24 cellular contexts compared by ENCODE assay signal in the genomic region with DNA sequence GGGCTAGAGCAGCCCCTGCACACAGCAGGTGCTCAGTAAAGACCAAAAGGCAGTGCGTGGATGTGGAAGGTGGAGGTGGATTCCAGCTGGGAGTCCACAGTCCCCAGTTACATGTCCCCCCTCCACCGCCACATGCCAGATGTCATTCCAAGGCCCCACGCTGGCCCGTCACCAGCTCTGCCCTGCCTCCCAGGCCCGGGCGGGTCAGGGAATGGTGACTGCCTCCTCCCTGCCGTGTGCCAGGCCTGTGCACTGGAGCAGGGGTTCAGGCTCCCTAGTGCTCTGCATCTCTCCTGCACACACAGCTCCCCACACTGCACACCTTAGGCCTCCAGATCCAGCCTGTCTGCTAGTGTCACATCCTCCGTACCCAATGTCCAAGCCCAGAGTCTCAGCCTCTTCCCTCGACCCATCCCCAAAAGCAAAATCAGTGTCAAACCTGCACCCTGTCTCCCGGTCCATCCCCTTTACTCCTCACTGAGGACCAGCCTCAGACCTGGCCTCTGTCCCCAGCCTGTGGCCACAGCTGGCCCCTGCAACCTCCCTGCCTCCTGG. TPM values are rescaled to one million over a fixed set of nuclear protein-coding genes. Genes with fewer than 3 reads are reported as not detected.
"Had no signal": no experiment of that assay in that cellular context is flagged by ENCODE, and none has a peak within 500 bp of the region (broad histone marks: within the 10 kb centered on the region; RNA-seq: fewer than 3 reads in every experiment).

No MANE protein-coding gene starts in this region.

- DNase-seq: activated B cell treated with CpG ODN at 0.5 μM for 24 hours; activated CD4-positive, alpha-beta memory T cell treated with anti-CD3 and anti-CD28 coated beads, Interleukin-2, amount 10 ng/mL, durations not matched to agents 7 days and 5 days; activated CD4-positive, alpha-beta T cell treated with anti-CD3 and anti-CD28 coated beads for 1 hour; activated CD4-positive, alpha-beta T cell treated with anti-CD3 and anti-CD28 coated beads, Interleukin-2, amount 10 ng/mL, durations not matched to agents 7 days and 5 days; activated gamma-delta T cell treated with Interleukin-2 at 50 U/mL for 16 hours; activated naive CD4-positive, alpha-beta T cell treated with anti-CD3 and anti-CD28 coated beads, Interleukin-2, amount 10 ng/mL, durations not matched to agents 7 days and 5 days; activated naive CD8-positive, alpha-beta T cell treated with anti-CD3 and anti-CD28 coated beads for 36 hours; activated T-cell treated with anti-CD3 and anti-CD28 coated beads for 4 hours; activated T-cell treated with anti-CD3 and anti-CD28 coated beads, Interleukin-2, amount 50 U/mL, for 72 hours; Kasumi-1; KBM-7; NCI-H1048; NCI-H146; NCI-H187 treated with DMSO at 0.1 percent for 48 hours; NCI-H2081 treated with DMSO at 0.1 percent for 48 hours; NCI-H446; NCI-H524; PC-3; SHP77 treated with DMSO at 0.1 percent for 48 hours; T-helper 17 cell; T-helper 9 cell had no signal

- H3K36me3 Mint-ChIP-seq: activated naive CD4-positive, alpha-beta T cell treated with anti-CD3 and anti-CD28 coated beads, Interleukin-2, amount 10 ng/mL, durations not matched to agents 7 days and 5 days; activated naive CD8-positive, alpha-beta T cell treated with anti-CD3 and anti-CD28 coated beads for 36 hours had no signal

- H3K27ac Mint-ChIP-seq: activated B cell treated with CpG ODN at 0.5 μM for 24 hours; activated CD4-positive, alpha-beta memory T cell treated with anti-CD3 and anti-CD28 coated beads, Interleukin-2, amount 10 ng/mL, durations not matched to agents 7 days and 5 days; activated CD4-positive, alpha-beta T cell treated with anti-CD3 and anti-CD28 coated beads, Interleukin-2, amount 10 ng/mL, durations not matched to agents 7 days and 5 days; activated naive CD4-positive, alpha-beta T cell treated with anti-CD3 and anti-CD28 coated beads, Interleukin-2, amount 10 ng/mL, durations not matched to agents 7 days and 5 days; activated naive CD8-positive, alpha-beta T cell treated with anti-CD3 and anti-CD28 coated beads for 36 hours; activated T-cell treated with anti-CD3 and anti-CD28 coated beads, Interleukin-2, amount 50 U/mL, for 72 hours; activated T-helper 2 cell treated with anti-CD3 and anti-CD28 coated beads, Interferon-gamma antibody, Interleukin-2, Interleukin-4, amounts not matched to agents 10 μg/mL and 5 μg/mL and 100 μg/mL, durations not matched to agents 14 hours and 24 hours and 36 hours; T-helper 17 cell had no signal

- H3K9me3 Mint-ChIP-seq: activated CD4-positive, alpha-beta T cell treated with anti-CD3 and anti-CD28 coated beads, Interleukin-2, amount 10 ng/mL, durations not matched to agents 7 days and 5 days had no signal

- H3K4me3 Mint-ChIP-seq: activated B cell treated with CpG ODN at 0.5 μM for 24 hours; activated CD4-positive, alpha-beta memory T cell treated with anti-CD3 and anti-CD28 coated beads, Interleukin-2, amount 10 ng/mL, durations not matched to agents 7 days and 5 days; activated CD4-positive, alpha-beta T cell treated with anti-CD3 and anti-CD28 coated beads, Interleukin-2, amount 10 ng/mL, durations not matched to agents 7 days and 5 days; activated naive CD4-positive, alpha-beta T cell treated with anti-CD3 and anti-CD28 coated beads, Interleukin-2, amount 10 ng/mL, durations not matched to agents 7 days and 5 days; activated naive CD8-positive, alpha-beta T cell treated with anti-CD3 and anti-CD28 coated beads for 36 hours; activated T-cell treated with anti-CD3 and anti-CD28 coated beads, Interleukin-2, amount 50 U/mL, for 72 hours; T-helper 17 cell had no signal

- H3K4me1 Mint-ChIP-seq: activated B cell treated with CpG ODN at 0.5 μM for 24 hours; activated CD4-positive, alpha-beta memory T cell treated with anti-CD3 and anti-CD28 coated beads, Interleukin-2, amount 10 ng/mL, durations not matched to agents 7 days and 5 days; activated CD4-positive, alpha-beta T cell treated with anti-CD3 and anti-CD28 coated beads, Interleukin-2, amount 10 ng/mL, durations not matched to agents 7 days and 5 days; activated naive CD4-positive, alpha-beta T cell treated with anti-CD3 and anti-CD28 coated beads, Interleukin-2, amount 10 ng/mL, durations not matched to agents 7 days and 5 days had no signal

- ATAC-seq: activated T-cell treated with anti-CD3 and anti-CD28 coated beads, Interleukin-2, amount 50 U/mL, for 72 hours; PC-3; T-helper 17 cell had no signal

- FAIRE-seq: RCC 7860 had no signal

RNA-seq across cellular contexts. Expression of a gene that starts 40.2 kb away (rescaled TPM):
- total RNA-seq: activated B cell treated with CpG ODN at 0.5 μM for 24 hours; activated naive CD8-positive, alpha-beta T cell treated with anti-CD3 and anti-CD28 coated beads for 36 hours; M059J; T-helper 17 cell had no signal
